In genomic region chr7:150866932-150867564, GRCh38 we compare ENCODE assay signal across 24 cellular contexts. TPM values are rescaled to one million over a fixed set of nuclear protein-coding genes. Genes with fewer than 3 reads are reported as not detected.
"Had no signal": no experiment of that assay in that cellular context is flagged by ENCODE, and none has a peak within 500 bp of the region (broad histone marks: within the 10 kb centered on the region; RNA-seq: fewer than 3 reads in every experiment).

No MANE protein-coding gene starts in this region.

- DNase-seq: dorsolateral prefrontal cortex; effector CD4-positive, alpha-beta T cell; foreskin fibroblast; gastrocnemius medialis; left ventricle myocardium superior; lower lobe of right lung; stimulated activated CD4-positive, alpha-beta T cell treated with anti-CD3 and anti-CD28 coated beads, Interleukin-12 subunit alpha, Interleukin-12 subunit beta, amount 100 ng/mL, for 4 hours; stimulated activated CD4-positive, alpha-beta T cell treated with anti-CD3 and anti-CD28 coated beads, Interleukin-1b, Interleukin-23, amount 100 ng/mL, for 48 hours; stimulated activated CD4-positive, alpha-beta T cell treated with anti-CD3 and anti-CD28 coated beads, Interleukin-4, amount 100 ng/mL, for 1 hour; stimulated activated CD8-positive, alpha-beta memory T cell treated with anti-CD3 and anti-CD28 coated beads, Interleukin-4, amount 100 ng/mL, for 48 hours; stimulated activated naive CD4-positive, alpha-beta T cell treated with Interleukin-2 at 50 U/mL for 16 hours; stomach; thyroid gland; trophoblast cell had no signal

- H3K27ac ChIP-seq: dorsolateral prefrontal cortex, gastrocnemius medialis, lower lobe of right lung, neural progenitor cell, prostate gland, right atrium auricular region, stomach, thyroid gland, vagina had no signal

- H3K36me3 Mint-ChIP-seq: neural progenitor cell had no signal

- ATAC-seq: gastrocnemius medialis, left ventricle myocardium superior, lower lobe of right lung, sciatic nerve had no signal

- H3K4me3 ChIP-seq: dorsolateral prefrontal cortex, gastrocnemius medialis, lower lobe of right lung, neural progenitor cell, prostate gland, right atrium auricular region, smooth muscle cell, stomach, thyroid gland, vagina had no signal

- H3K4me3 Mint-ChIP-seq: nephron, neural progenitor cell had no signal

- H3K4me1 ChIP-seq: gastrocnemius medialis, lower lobe of right lung, neural progenitor cell, prostate gland, right atrium auricular region, stomach, thyroid gland, vagina had no signal

- H3K4me1 Mint-ChIP-seq: nephron, neural progenitor cell had no signal

- H3K27me3 ChIP-seq: right atrium auricular region, thyroid gland, vagina had no signal

- H3K36me3 ChIP-seq: gastrocnemius medialis, lower lobe of right lung, neural progenitor cell, prostate gland, right atrium auricular region, stomach, thyroid gland, vagina had no signal

- H3K9me3 ChIP-seq: gastrocnemius medialis, lower lobe of right lung, prostate gland, right atrium auricular region, thyroid gland, vagina had no signal

- H3K27ac Mint-ChIP-seq: nephron, neural progenitor cell had no signal

RNA-seq across cellular contexts. Expression of gene AOC1, which starts 14.7 kb away (rescaled TPM):
- total RNA-seq: glomerular endothelial cell, osteoblast, right atrium auricular region, sciatic nerve, smooth muscle cell, temporal lobe, vagina had no signal
